In genomic region chr10:56928717-56929116, GRCh38 we compare ENCODE assay signal across 18 cellular contexts.
"Had no signal": no experiment of that assay in that cellular context is flagged by ENCODE, and none has a peak within 500 bp of the region (broad histone marks: within the 10 kb centered on the region; RNA-seq: fewer than 3 reads in every experiment).

No MANE protein-coding gene starts in this region.

- H3K36me3 ChIP-seq: cardiac muscle cell, right lobe of liver, tibial nerve had no signal

- H3K4me3 ChIP-seq: body of pancreas, cardiac muscle cell, right lobe of liver, tibial nerve had no signal

- ATAC-seq: activated CD8-positive, alpha-beta T cell treated with anti-CD3 and anti-CD28 coated beads, Interleukin-2, amount 10 ng/mL, durations not matched to agents 7 days and 5 days; body of pancreas; naive thymus-derived CD4-positive, alpha-beta T cell; right lobe of liver; stimulated activated effector memory CD8-positive, alpha-beta T cell treated with anti-CD3 and anti-CD28 coated beads, Interleukin-12 subunit alpha, Interleukin-12 subunit beta, amount 100 ng/mL, for 72 hours; stimulated activated naive CD8-positive, alpha-beta T cell treated with anti-CD3 and anti-CD28 coated beads, Interleukin-15, amount 100 ng/mL, for 72 hours had no signal

- H3K9me3 ChIP-seq: body of pancreas had no signal

- H3K27me3 ChIP-seq: body of pancreas, cardiac muscle cell, right lobe of liver, tibial nerve had no signal

- H3K4me1 ChIP-seq: body of pancreas, right lobe of liver, tibial nerve had no signal

- DNase-seq: activated CD4-positive, alpha-beta T cell treated with anti-CD3 and anti-CD28 coated beads for 1 hour; activated CD4-positive, alpha-beta T cell treated with anti-CD3 and anti-CD28 coated beads, Interleukin-2, amount 50 U/mL, for 1 hour; activated CD8-positive, alpha-beta T cell treated with anti-CD3 and anti-CD28 coated beads, Interleukin-2, amount 10 ng/mL, durations not matched to agents 7 days and 5 days; activated gamma-delta T cell treated with Interleukin-2 at 50 U/mL for 16 hours; anterior cingulate cortex; body of pancreas; erythroblast; foreskin fibroblast; hippocampal formation; naive thymus-derived CD4-positive, alpha-beta T cell; posterior cingulate gyrus; right lobe of liver; small intestine; stimulated activated CD4-positive, alpha-beta T cell treated with anti-CD3 and anti-CD28 coated beads, Interleukin-2, amount 100 ng/mL, for 24 hours; stimulated activated naive CD8-positive, alpha-beta T cell treated with anti-CD3 and anti-CD28 coated beads, Interleukin-15, amount 100 ng/mL, for 72 hours had no signal
